1 cellular context compared by ENCODE assay signal in genomic region chr6:157840776-157841175, GRCh38.
TF ChIP-seq lines count a peak whose summit lies in the region.

No MANE protein-coding gene starts in this region.

TF ChIP-seq in GM23338, 12 proteins besides CTCF, POLR2A, EP300 and RAD21:
- TF ChIP-seq ZNF462 (CRISPR knock-in tag; IDR thresholded peaks at IDR 0.05), result no peak
- TF ChIP-seq STAT1 (IDR thresholded peaks at IDR 0.05; ENCODE audit: unreplicated experiment), result no peak
- no peak for TF ChIP-seq CREB1 (CRISPR knock-in tag; IDR thresholded peaks at IDR 0.05; ENCODE audit: low read depth)
- TF ChIP-seq ZNF114 (CRISPR knock-in tag; IDR thresholded peaks at IDR 0.05), result no peak
- TF ChIP-seq JUNB (IDR thresholded peaks at IDR 0.05; ENCODE audit: unreplicated experiment), result no peak
- no peak for TF ChIP-seq NANOG (IDR thresholded peaks at IDR 0.05; ENCODE audit: borderline replicate concordance)
- TF ChIP-seq POLR2AphosphoS5 (IDR thresholded peaks at IDR 0.05; ENCODE audit: low read depth), result no peak
- no peak for TF ChIP-seq EZH2 (IDR thresholded peaks at IDR 0.05; ENCODE audit: low read depth, unreplicated experiment)
- TF ChIP-seq ZNF331 (CRISPR knock-in tag; IDR thresholded peaks at IDR 0.05; ENCODE audit: low read depth), result no peak
- TF ChIP-seq ETS1 (IDR thresholded peaks at IDR 0.05), result no peak
- TF ChIP-seq, protein P1, sequence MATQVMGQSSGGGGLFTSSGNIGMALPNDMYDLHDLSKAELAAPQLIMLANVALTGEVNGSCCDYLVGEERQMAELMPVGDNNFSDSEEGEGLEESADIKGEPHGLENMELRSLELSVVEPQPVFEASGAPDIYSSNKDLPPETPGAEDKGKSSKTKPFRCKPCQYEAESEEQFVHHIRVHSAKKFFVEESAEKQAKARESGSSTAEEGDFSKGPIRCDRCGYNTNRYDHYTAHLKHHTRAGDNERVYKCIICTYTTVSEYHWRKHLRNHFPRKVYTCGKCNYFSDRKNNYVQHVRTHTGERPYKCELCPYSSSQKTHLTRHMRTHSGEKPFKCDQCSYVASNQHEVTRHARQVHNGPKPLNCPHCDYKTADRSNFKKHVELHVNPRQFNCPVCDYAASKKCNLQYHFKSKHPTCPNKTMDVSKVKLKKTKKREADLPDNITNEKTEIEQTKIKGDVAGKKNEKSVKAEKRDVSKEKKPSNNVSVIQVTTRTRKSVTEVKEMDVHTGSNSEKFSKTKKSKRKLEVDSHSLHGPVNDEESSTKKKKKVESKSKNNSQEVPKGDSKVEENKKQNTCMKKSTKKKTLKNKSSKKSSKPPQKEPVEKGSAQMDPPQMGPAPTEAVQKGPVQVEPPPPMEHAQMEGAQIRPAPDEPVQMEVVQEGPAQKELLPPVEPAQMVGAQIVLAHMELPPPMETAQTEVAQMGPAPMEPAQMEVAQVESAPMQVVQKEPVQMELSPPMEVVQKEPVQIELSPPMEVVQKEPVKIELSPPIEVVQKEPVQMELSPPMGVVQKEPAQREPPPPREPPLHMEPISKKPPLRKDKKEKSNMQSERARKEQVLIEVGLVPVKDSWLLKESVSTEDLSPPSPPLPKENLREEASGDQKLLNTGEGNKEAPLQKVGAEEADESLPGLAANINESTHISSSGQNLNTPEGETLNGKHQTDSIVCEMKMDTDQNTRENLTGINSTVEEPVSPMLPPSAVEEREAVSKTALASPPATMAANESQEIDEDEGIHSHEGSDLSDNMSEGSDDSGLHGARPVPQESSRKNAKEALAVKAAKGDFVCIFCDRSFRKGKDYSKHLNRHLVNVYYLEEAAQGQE (IDR thresholded peaks at IDR 0.05; ENCODE audit: unreplicated experiment), result no peak
